Comparison of ENCODE assay signal across 1 cellular context in genomic region chr1:26079960-26080814, GRCh38.
TF ChIP-seq lines count a peak whose summit lies in the region.

No MANE protein-coding gene starts in this region.

TF ChIP-seq in HepG2, 621 proteins besides CTCF, POLR2A, EP300 and RAD21:
- TF ChIP-seq AHDC1 (CRISPR knock-in tag; IDR thresholded peaks at IDR 0.05; ENCODE audit: borderline replicate concordance) (no peak), CEBPB (IDR thresholded peaks at IDR 0.05; ENCODE audit: borderline replicate concordance, low read depth, low read length) (peak; percentile 38; the same call in 1 of the 2 replicates), KLF6 (CRISPR knock-in tag; IDR thresholded peaks at IDR 0.05) (no peak), MAFK (conservative IDR thresholded peaks at IDR 0.05 in 1 of 2, IDR thresholded peaks at IDR 0.05 in 1 of 2; ENCODE audit: low read length in 2 of 2) (peak; percentile 1 to 40; a peak in 2 of 4 replicates), RERE (CRISPR knock-in tag; IDR thresholded peaks at IDR 0.05; ENCODE audit: low read depth) (no peak), CEBPG (CRISPR knock-in tag; IDR thresholded peaks at IDR 0.05) (peak; percentile 55; the same call in 1 of the 2 replicates), POLR2AphosphoS2 (IDR thresholded peaks at IDR 0.05; ENCODE audit: low read depth, low read length) (no peak), PRMT3 (CRISPR knock-in tag; IDR thresholded peaks at IDR 0.05; ENCODE audit: borderline replicate concordance, low read depth) (no peak), ZNF770 (CRISPR knock-in tag; IDR thresholded peaks at IDR 0.05) (peak; percentile 93), IRF2 (CRISPR knock-in tag; IDR thresholded peaks at IDR 0.05) (no peak), NFE2L2 (IDR thresholded peaks at IDR 0.05; ENCODE audit: low read length) (peak; percentile 48; the same call in 1 of the 2 replicates), UBTF (CRISPR knock-in tag; IDR thresholded peaks at IDR 0.05) (no peak), TEAD3 (CRISPR knock-in tag; optimal IDR thresholded peaks at IDR 0.05; ENCODE audit: borderline replicate concordance) (peak; percentile 66), MED1 (CRISPR knock-in tag; IDR thresholded peaks at IDR 0.05) (no peak), ZNF550 (CRISPR knock-in tag; IDR thresholded peaks at IDR 0.05; ENCODE audit: borderline replicate concordance) (no peak)
